In genomic region chr6:158011980-158012566, GRCh38 we compare ENCODE assay signal across 16 cellular contexts. TPM values are rescaled to one million over a fixed set of nuclear protein-coding genes. Genes with fewer than 3 reads are reported as not detected.
DNase-seq lines count a peak whose midpoint lies in the region; ATAC-seq, FAIRE-seq and TF ChIP-seq lines count a peak whose summit lies in the region.
"Had no signal": no experiment of that assay in that cellular context is flagged by ENCODE, and none has a peak within 500 bp of the region (broad histone marks: within the 10 kb centered on the region; RNA-seq: fewer than 3 reads in every experiment).

No MANE protein-coding gene starts in this region.

- TF ChIP-seq CTCF in K562 (IDR thresholded peaks at IDR 0.05 in 2 of 3, conservative IDR thresholded peaks at IDR 0.05 in 1 of 3; ENCODE audit: insufficient read depth in 2 of 3, low read depth in 1 of 3, low read length in 3 of 3) (no peak), GM13976 (IDR thresholded peaks at IDR 0.05; ENCODE audit: borderline replicate concordance, control extremely low read depth, extremely low read depth, insufficient read depth, missing control alignments) (no peak)

- H3K4me2 ChIP-seq in K562 (ENCODE audit: insufficient read depth, low read length), result no peak overlapping the region

- ATAC-seq in GM18909 (IDR thresholded peaks at IDR 0.05; ENCODE audit: poor library complexity, unreplicated experiment) (peak; percentile 47), K562 (no peak), HG03521 (IDR thresholded peaks at IDR 0.05; ENCODE audit: unreplicated experiment) (no peak), HG03159 (IDR thresholded peaks at IDR 0.05; ENCODE audit: unreplicated experiment) (no peak)
- peak in 1 of 2 donors; percentile 64 for ATAC-seq in natural killer cell treated with Interleukin-12 subunit alpha and Interleukin-12 subunit beta and Interleukin-15 and Interleukin-18, amount 100 ng/mL, for 72 hours
- ATAC-seq: psoas muscle had no signal

- H3K4me3 Mint-ChIP-seq in natural killer cell treated with Interleukin-12 subunit alpha and Interleukin-12 subunit beta and Interleukin-15 and Interleukin-18, amount 100 ng/mL, for 72 hours, result peak overlapping the region; percentile 40
- H3K4me3 Mint-ChIP-seq: B cell, mesothelial cell of epicardium had no signal

- WGBS in K562 (ENCODE audit: insufficient coverage, low coverage, missing lambda C conversion rate), result 85% methylated on average over 7 of the region's 7 CpGs

- no TSS peak for BruUV-seq in K562 (replicated peaks; lab: Mats Ljungman, UMichigan)

- H3K27ac Mint-ChIP-seq in natural killer cell treated with Interleukin-12 subunit alpha and Interleukin-12 subunit beta and Interleukin-15 and Interleukin-18, amount 100 ng/mL, for 72 hours, result peak overlapping the region; percentile 73 to 86
- H3K27ac Mint-ChIP-seq: B cell, mesothelial cell of epicardium had no signal

- in situ Hi-C loops in K562 (cut with MboI), result no loop called here
- in situ Hi-C loops in GM13976 (cut with MboI; ENCODE audit: low sequenced_read_pairs, unreplicated experiment), result no loop called here

- no peak for TF ChIP-seq EP300 in K562 (IDR thresholded peaks at IDR 0.05; ENCODE audit: low read length)

- intact Hi-C loops in K562 (cut with micrococcal nuclease), result no loop called here

- H3K9ac ChIP-seq in K562 (ENCODE audit: insufficient read depth in 1 of 2, low read depth in 2 of 2, low read length in 2 of 2), result no peak overlapping the region

- H3K9me3 ChIP-seq in K562 (replicated peaks; ENCODE audit: control insufficient read depth, insufficient read depth, low read depth, low read length), result no peaks in the 10 kb centered on the region
- H3K9me3 ChIP-seq: psoas muscle had no signal

- H3K27me3 Mint-ChIP-seq in natural killer cell treated with Interleukin-12 subunit alpha and Interleukin-12 subunit beta and Interleukin-15 and Interleukin-18, amount 100 ng/mL, for 72 hours, result no peaks in the 10 kb centered on the region
- H3K27me3 Mint-ChIP-seq: B cell, IgD-negative memory B cell had no signal

- H3K79me2 ChIP-seq in ACC112 (ENCODE audit: control insufficient read depth, insufficient read depth, low read length, unreplicated experiment) (peaks cover 97% of the 10 kb centered on the region), K562 (ENCODE audit: control insufficient read depth, insufficient read depth, low read length) (peaks cover 50% of the 10 kb centered on the region)

- no peak for FAIRE-seq in K562 (lab: Jason Lieb, UNC)
- FAIRE-seq: colon, G401.6 had no signal

- H3K4me1 ChIP-seq in ACC112 (ENCODE audit: control insufficient read depth, insufficient read depth, low read length, unreplicated experiment) (peaks cover 49% of the 10 kb centered on the region), K562 (replicated peaks in 1 of 2; ENCODE audit: control insufficient read depth in 2 of 2, insufficient read depth in 2 of 2, low read length in 2 of 2) (peaks cover 26 to 30% of the 10 kb centered on the region in 2 experiments)

- POLR2A ChIA-PET in K562 (lab: Yijun Ruan, JAX), result interaction anchor here (0.7 to 2.0 kb wide), 3 partner anchors 13 to 33 kb away, joined by 3 to 5 read pairs (median 3); no protein-coding TSS in a partner anchor

- DNase-seq in K562 (ENCODE audit: extremely low read depth in 1 of 4, low spot score in 3 of 4) (no peak), H7 (no peak), GM13976 (ENCODE audit: low spot score) (no peak)
- no peak for DNase-seq in natural killer cell treated with Interleukin-12 subunit alpha and Interleukin-12 subunit beta and Interleukin-15 and Interleukin-18, amount 100 ng/mL, for 72 hours (ENCODE audit: low spot score)
- DNase-seq: NCI-H1436 treated with DMSO at 0.1 percent for 48 hours, NCI-H774 had no signal

- peaks cover 60 to 63% of the 10 kb centered on the region in 2 donors for H3K4me1 Mint-ChIP-seq in natural killer cell treated with Interleukin-12 subunit alpha and Interleukin-12 subunit beta and Interleukin-15 and Interleukin-18, amount 100 ng/mL, for 72 hours (ENCODE audit: low read depth in 2 of 2)

- H3K4me3 ChIP-seq in ACC112 (ENCODE audit: low read depth, low read length) (no peak overlapping the region), K562 (no peak overlapping the region), H7 (ENCODE audit: insufficient read depth, low read depth, low read length) (no peak overlapping the region)
- H3K4me3 ChIP-seq: psoas muscle had no signal

- TF ChIP-seq POLR2A in K562 (conservative IDR thresholded peaks at IDR 0.05), result no peak

- peaks cover 5% of the 10 kb centered on the region for H3K9me3 Mint-ChIP-seq in natural killer cell treated with Interleukin-12 subunit alpha and Interleukin-12 subunit beta and Interleukin-15 and Interleukin-18, amount 100 ng/mL, for 72 hours
- H3K9me3 Mint-ChIP-seq: IgD-negative memory B cell had no signal

- peaks cover 14% of the 10 kb centered on the region; the same call in 1 of the 2 replicates for H4K20me1 ChIP-seq in K562 (replicated peaks; ENCODE audit: control insufficient read depth, insufficient read depth, low read length)

- CTCF ChIA-PET in K562 (lab: Yijun Ruan, JAX; ENCODE audit: low intra/inter-chr PET ratio), result no interaction called here

- H3K36me3 Mint-ChIP-seq in natural killer cell treated with Interleukin-12 subunit alpha and Interleukin-12 subunit beta and Interleukin-15 and Interleukin-18, amount 100 ng/mL, for 72 hours, result no peaks in the 10 kb centered on the region

- H3K27me3 ChIP-seq in ACC112 (ENCODE audit: insufficient read depth, low read length) (no peaks in the 10 kb centered on the region), K562 (ENCODE audit: control insufficient read depth in 2 of 2, insufficient read depth in 2 of 2, low read length in 2 of 2) (no peaks in the 10 kb centered on the region), H7 (ENCODE audit: control insufficient read depth, insufficient read depth, low read length) (no peaks in the 10 kb centered on the region)

- H3K27ac ChIP-seq in ACC112 (ENCODE audit: low read depth, low read length) (0 out of 2 replicates have a peak overlapping the region, but pooled peaks have one; percentile 5), K562 (ENCODE audit: extremely low read depth, low read depth, low read length) (no peak overlapping the region)
- H3K27ac ChIP-seq: psoas muscle had no signal

- H3K36me3 ChIP-seq in ACC112 (ENCODE audit: insufficient read depth, low read length) (no peaks in the 10 kb centered on the region; the same call in 1 of the 2 replicates), K562 (ENCODE audit: control insufficient read depth, insufficient read depth, low read length) (no peaks in the 10 kb centered on the region; the same call in 2 of the 3 replicates), H7 (replicated peaks; ENCODE audit: control insufficient read depth, insufficient read depth, low read length) (no peaks in the 10 kb centered on the region; the same call in 1 of the 2 replicates)

- H3K9me1 ChIP-seq in K562 (ENCODE audit: control insufficient read depth, insufficient read depth, low read length), result peaks cover 3% of the 10 kb centered on the region

- H2AFZ ChIP-seq in ACC112 (ENCODE audit: low read length, unreplicated experiment) (no peak overlapping the region), K562 (ENCODE audit: low read depth, low read length) (no peak overlapping the region)

- TF ChIP-seq RAD21 in K562 (CRISPR knock-in tag; conservative IDR thresholded peaks at IDR 0.05 in 1 of 2, IDR thresholded peaks at IDR 0.05 in 1 of 2), result no peak

TF ChIP-seq in K562, 482 proteins besides CTCF, POLR2A, EP300 and RAD21:
- peak; percentile 80 for TF ChIP-seq ZNF239 (CRISPR knock-in tag; IDR thresholded peaks at IDR 0.05)
- TF ChIP-seq BACH1 (tag; IDR thresholded peaks at IDR 0.05), result no peak

RNA-seq across cellular contexts. Expression of gene SYNJ2, which starts 30.4 kb away (rescaled TPM):
- 70.0 and 111 TPM in 2 replicates for total RNA-seq in K562 (2011; cell fraction: chromatin; rRNA removed; ENCODE audit: low replicate concordance)
- total RNA-seq in K562 (2011; cell fraction: nucleolus; rRNA removed), result 56.6 and 62.9 TPM in 2 replicates
- 49.5 and 50.1 TPM in 2 replicates for total RNA-seq in K562 (2011; cell fraction: nucleoplasm; rRNA removed)
- total RNA-seq in K562 (2014; rRNA removed) (15.7 and 17.8 TPM in 2 replicates), K562 (2014; rRNA removed; fragmentation: Illumina TruSeq; extraction: Trizol) (19.5 and 22.7 TPM in 2 replicates), K562 (2015; rRNA removed; fragmentation: Illumina TruSeq; extraction: Trizol) (12.5 and 13.6 TPM in 2 replicates), K562 (2021) (24.7 and 27.7 TPM in 2 replicates)
- polyA plus RNA-seq in K562 (2011; rRNA removed) (17.1 and 21.6 TPM in 2 replicates), K562 (2014; fragmentation: Illumina TruSeq; extraction: Trizol) (22.9 and 26.1 TPM in 2 replicates), K562 (2014; fragmentation: Nextera tagmentation; extraction: Ambion mirVana) (1 to 10 TPM; 3.0 to 3.3 TPM), K562 (2014; rRNA removed) (13.7 and 16.9 TPM in 2 replicates)
- 18.3 and 24.0 TPM in 2 replicates for polyA plus RNA-seq in K562 (2011; cell fraction: cytosol; rRNA removed)
- polyA plus RNA-seq in K562 (2011; cell fraction: nucleus; rRNA removed), result 28.6 and 33.9 TPM in 2 replicates
- polyA plus RNA-seq in K562 (2012), result 15.0 and 17.4 TPM in 2 replicates
- polyA minus RNA-seq in K562 (2011; rRNA and poly(A)+ RNA removed), result 24.2 and 30.1 TPM in 2 replicates
- polyA minus RNA-seq in K562 (2011; cell fraction: cytosol; rRNA and poly(A)+ RNA removed), result 19.8 and 20.9 TPM in 2 replicates
- polyA minus RNA-seq in K562 (2011; cell fraction: nucleus; rRNA and poly(A)+ RNA removed), result 18.7 and 22.3 TPM in 2 replicates
- 10 to 100 TPM; 24.7 to 37.3 TPM for total RNA-seq in natural killer cell treated with Interleukin-12 subunit alpha and Interleukin-12 subunit beta and Interleukin-15 and Interleukin-18, amount 100 ng/mL, for 72 hours
- total RNA-seq in H7 (2014; rRNA removed; shearing (Covaris generic)), result 10.7 and 15.0 TPM in 2 replicates
